23 cellular contexts compared by ENCODE assay signal in genomic region chr3:98808071-98808470, GRCh38. TPM values are rescaled to one million over a fixed set of nuclear protein-coding genes. Genes with fewer than 3 reads are reported as not detected.
"Had no signal": no experiment of that assay in that cellular context is flagged by ENCODE, and none has a peak within 500 bp of the region (broad histone marks: within the 10 kb centered on the region; RNA-seq: fewer than 3 reads in every experiment).

No MANE protein-coding gene starts in this region.

- FAIRE-seq: K562 had no signal

- H3K36me3 Mint-ChIP-seq: activated CD4-positive, alpha-beta memory T cell treated with anti-CD3 and anti-CD28 coated beads for 36 hours had no signal

- DNase-seq: activated B cell treated with CpG ODN at 0.5 μM for 24 hours; activated CD4-positive, alpha-beta memory T cell treated with anti-CD3 and anti-CD28 coated beads for 36 hours; activated CD4-positive, alpha-beta T cell treated with anti-CD3 and anti-CD28 coated beads for 1 hour; activated CD4-positive, alpha-beta T cell treated with anti-CD3 and anti-CD28 coated beads, Interleukin-2, amount 10 ng/mL, durations not matched to agents 7 days and 5 days; activated CD8-positive, alpha-beta memory T cell treated with anti-CD3 and anti-CD28 coated beads for 24 hours; activated effector memory CD4-positive, alpha-beta T cell treated with anti-CD3 and anti-CD28 coated beads, Interleukin-2, amount 50 U/mL, for 16 hours; activated naive CD4-positive, alpha-beta T cell treated with Interleukin-2 at 50 U/mL for 16 hours; activated naive CD8-positive, alpha-beta T cell treated with anti-CD3 and anti-CD28 coated beads, Interleukin-2, amount 50 U/mL, for 24 hours; activated T-cell treated with anti-CD3 and anti-CD28 coated beads, Interleukin-2, amount 50 U/mL, for 4 hours; amygdala; central memory CD4-positive, alpha-beta T cell; Karpas-422; NCI-H1048; NCI-H1694; NCI-H2029; NCI-H510A treated with DMSO at 0.1 percent for 48 hours; NCI-H69; SHP77 treated with DMSO at 0.1 percent for 48 hours; T-helper 9 cell had no signal

- H3K4me1 ChIP-seq: breast epithelium had no signal

- H3K4me3 ChIP-seq: breast epithelium, K562 had no signal

- H3K27me3 ChIP-seq: breast epithelium had no signal

- H3K27me3 Mint-ChIP-seq: activated B cell treated with CpG ODN at 0.5 μM for 24 hours; activated CD4-positive, alpha-beta memory T cell treated with anti-CD3 and anti-CD28 coated beads for 36 hours; activated CD4-positive, alpha-beta T cell treated with anti-CD3 and anti-CD28 coated beads, Interleukin-2, amount 10 ng/mL, durations not matched to agents 7 days and 5 days; activated naive CD8-positive, alpha-beta T cell treated with anti-CD3 and anti-CD28 coated beads, Interleukin-2, amount 50 U/mL, for 24 hours had no signal

- H3K27ac ChIP-seq: breast epithelium had no signal

- H3K9me3 ChIP-seq: breast epithelium had no signal

- H3K4me1 Mint-ChIP-seq: activated B cell treated with CpG ODN at 0.5 μM for 24 hours; activated CD4-positive, alpha-beta T cell treated with anti-CD3 and anti-CD28 coated beads, Interleukin-2, amount 10 ng/mL, durations not matched to agents 7 days and 5 days had no signal

- H3K36me3 ChIP-seq: breast epithelium had no signal

- ATAC-seq: activated naive CD4-positive, alpha-beta T cell treated with anti-CD3 and anti-CD28 coated beads, Interleukin-2, amount 50 U/mL, for 72 hours; activated naive CD8-positive, alpha-beta T cell treated with anti-CD3 and anti-CD28 coated beads, Interleukin-2, amount 50 U/mL, for 24 hours; activated T-cell treated with anti-CD3 and anti-CD28 coated beads, Interleukin-2, amount 50 U/mL, for 4 hours; K562 had no signal

- H3K4me3 Mint-ChIP-seq: activated B cell treated with CpG ODN at 0.5 μM for 24 hours; activated CD4-positive, alpha-beta memory T cell treated with anti-CD3 and anti-CD28 coated beads for 36 hours; activated CD4-positive, alpha-beta T cell treated with anti-CD3 and anti-CD28 coated beads, Interleukin-2, amount 10 ng/mL, durations not matched to agents 7 days and 5 days; activated naive CD8-positive, alpha-beta T cell treated with anti-CD3 and anti-CD28 coated beads, Interleukin-2, amount 50 U/mL, for 24 hours; activated T-cell treated with anti-CD3 and anti-CD28 coated beads, Interleukin-2, amount 50 U/mL, for 4 hours; T-helper 1 cell treated with Interleukin-12 subunit alpha and Interleukin-12 subunit beta and Interleukin-4 antibody, amounts not matched to agents 30 μg/mL and 1 μg/mL, for 36 hours had no signal

- H3K9me3 Mint-ChIP-seq: activated B cell treated with CpG ODN at 0.5 μM for 24 hours; activated CD4-positive, alpha-beta memory T cell treated with anti-CD3 and anti-CD28 coated beads for 36 hours; activated CD4-positive, alpha-beta T cell treated with anti-CD3 and anti-CD28 coated beads, Interleukin-2, amount 10 ng/mL, durations not matched to agents 7 days and 5 days; activated naive CD4-positive, alpha-beta T cell treated with anti-CD3 and anti-CD28 coated beads, Interleukin-2, amount 50 U/mL, for 72 hours; activated naive CD8-positive, alpha-beta T cell treated with anti-CD3 and anti-CD28 coated beads, Interleukin-2, amount 50 U/mL, for 24 hours; activated T-cell treated with anti-CD3 and anti-CD28 coated beads, Interleukin-2, amount 50 U/mL, for 4 hours; T-helper 1 cell treated with Interleukin-12 subunit alpha and Interleukin-12 subunit beta and Interleukin-4 antibody, amounts not matched to agents 30 μg/mL and 1 μg/mL, for 36 hours had no signal

- H3K27ac Mint-ChIP-seq: activated B cell treated with CpG ODN at 0.5 μM for 24 hours; activated CD4-positive, alpha-beta memory T cell treated with anti-CD3 and anti-CD28 coated beads for 36 hours; activated CD4-positive, alpha-beta T cell treated with anti-CD3 and anti-CD28 coated beads, Interleukin-2, amount 10 ng/mL, durations not matched to agents 7 days and 5 days; activated naive CD4-positive, alpha-beta T cell treated with anti-CD3 and anti-CD28 coated beads, Interleukin-2, amount 50 U/mL, for 72 hours; activated naive CD8-positive, alpha-beta T cell treated with anti-CD3 and anti-CD28 coated beads, Interleukin-2, amount 50 U/mL, for 24 hours; T-helper 1 cell treated with Interleukin-12 subunit alpha and Interleukin-12 subunit beta and Interleukin-4 antibody, amounts not matched to agents 30 μg/mL and 1 μg/mL, for 36 hours had no signal

RNA-seq across cellular contexts. Expression of gene ST3GAL6, which starts 44.9 kb away (rescaled TPM):
- total RNA-seq: activated B cell treated with CpG ODN at 0.5 μM for 24 hours; activated CD4-positive, alpha-beta memory T cell treated with anti-CD3 and anti-CD28 coated beads for 36 hours; K562 had no signal
